18 cellular contexts compared by ENCODE assay signal in genomic region chr17:29190039-29190438, GRCh38. TPM values are rescaled to one million over a fixed set of nuclear protein-coding genes. Genes with fewer than 3 reads are reported as not detected.
A peak's percentile ranks its signal among the peaks of the same experiment; 100 is the strongest.
DNase-seq lines count a peak whose midpoint lies in the region; ATAC-seq and TF ChIP-seq lines count a peak whose summit lies in the region.
"Had no signal": no experiment of that assay in that cellular context is flagged by ENCODE, and none has a peak within 500 bp of the region (broad histone marks: within the 10 kb centered on the region; RNA-seq: fewer than 3 reads in every experiment).

No MANE protein-coding gene starts in this region.

- no peaks in the 10 kb centered on the region for H3K4me1 ChIP-seq in upper lobe of right lung
- H3K4me1 ChIP-seq: Caco-2, HAP-1 had no signal

- no peak overlapping the region for H3K27ac ChIP-seq in upper lobe of right lung
- H3K27ac ChIP-seq: 22Rv1, BLaER1 had no signal

- TF ChIP-seq CTCF in upper lobe of right lung (IDR thresholded peaks at IDR 0.05) (no peak), type B pancreatic cell (conservative IDR thresholded peaks at IDR 0.05) (no peak)

- H3K4me3 Mint-ChIP-seq in type B pancreatic cell, result no peak overlapping the region
- H3K4me3 Mint-ChIP-seq: CD8-positive, alpha-beta memory T cell; IgD-negative memory B cell had no signal

- no peaks in the 10 kb centered on the region for H3K9me3 Mint-ChIP-seq in type B pancreatic cell
- H3K9me3 Mint-ChIP-seq: CD8-positive, alpha-beta memory T cell; IgD-negative memory B cell had no signal

- H3K4me3 ChIP-seq in upper lobe of right lung, result no peak overlapping the region
- H3K4me3 ChIP-seq: BLaER1, HAP-1 had no signal

- ATAC-seq in esophagus mucosa, result peak; percentile 34
- peak; percentile 68 for ATAC-seq in upper lobe of right lung

- intact Hi-C loops in upper lobe of right lung (cut with DNase I), result no loop called here

- H3K36me3 ChIP-seq in upper lobe of right lung, result no peaks in the 10 kb centered on the region
- H3K36me3 ChIP-seq: BLaER1, HAP-1 had no signal

- H3K9me3 ChIP-seq in upper lobe of right lung, result no peaks in the 10 kb centered on the region
- H3K9me3 ChIP-seq: BLaER1, Caco-2, HAP-1 had no signal

- H3K4me1 Mint-ChIP-seq in type B pancreatic cell (ENCODE audit: unreplicated experiment), result no peaks in the 10 kb centered on the region
- H3K4me1 Mint-ChIP-seq: CD8-positive, alpha-beta memory T cell had no signal

- DNase-seq in NCI-H2029 (lab: John Stamatoyannopoulos, UW) (peak; percentile 4), NCI-H2029 treated with DMSO at 0.1 percent for 48 hours (lab: John Stamatoyannopoulos, UW) (no peak), DMS53 treated with DMSO at 0.1 percent for 48 hours (lab: John Stamatoyannopoulos, UW; ENCODE audit: unreplicated experiment) (peak; percentile 16), upper lobe of right lung (no peak), type B pancreatic cell (ENCODE audit: extremely low spot score, unreplicated experiment) (no peak), NOMO-1 treated with dmso at 0.1 percent for 144 hours (lab: John Stamatoyannopoulos, UW; ENCODE audit: unreplicated experiment) (no peak)
- DNase-seq: AML-193; Caco-2; CD8-positive, alpha-beta memory T cell; DND-41; GDM1; GOT3 had no signal

- H3K27ac Mint-ChIP-seq in type B pancreatic cell, result no peak overlapping the region
- H3K27ac Mint-ChIP-seq: CD8-positive, alpha-beta memory T cell; IgD-negative memory B cell had no signal

- no peaks in the 10 kb centered on the region for H3K36me3 Mint-ChIP-seq in type B pancreatic cell
- H3K36me3 Mint-ChIP-seq: CD8-positive, alpha-beta memory T cell; IgD-negative memory B cell had no signal

- H3K27me3 ChIP-seq in upper lobe of right lung, result no peaks in the 10 kb centered on the region
- H3K27me3 ChIP-seq: BLaER1 had no signal

- peaks cover 4% of the 10 kb centered on the region for H3K27me3 Mint-ChIP-seq in type B pancreatic cell

RNA-seq across cellular contexts. Expression of gene MYO18A, which starts 9.8 kb away (rescaled TPM):
- total RNA-seq in esophagus mucosa (51.7 TPM), upper lobe of right lung (51.0 TPM), type B pancreatic cell (ENCODE audit: low replicate concordance) (46.6 and 49.1 TPM in 2 replicates)

RNA-seq across cellular contexts. Expression of gene CRYBA1, which starts 56.6 kb away (rescaled TPM):
- total RNA-seq in esophagus mucosa (not detected), upper lobe of right lung (not detected), type B pancreatic cell (ENCODE audit: low replicate concordance) (1.4 TPM in 1 of 2 replicates, not detected in the other)
- total RNA-seq: Caco-2; CD8-positive, alpha-beta memory T cell; HT1080 had no signal

Comparison
In these comparisons a context has a peak if more than half of its experiments do, and no peak if none do; other contexts are left out.
1. DNase-seq: peak in NCI-H2029 (single experiment) and DMS53 treated with DMSO at 0.1 percent for 48 hours (single experiment); none in NCI-H2029 treated with DMSO at 0.1 percent for 48 hours (single experiment), upper lobe of right lung (single experiment), type B pancreatic cell (single experiment) and NOMO-1 treated with dmso at 0.1 percent for 144 hours (single experiment).